ENCODE assay signal across 9 cellular contexts in genomic region chr7:131945313-131945831, GRCh38.
DNase-seq lines count a peak whose midpoint lies in the region; ATAC-seq and TF ChIP-seq lines count a peak whose summit lies in the region.
"Had no signal": no experiment of that assay in that cellular context is flagged by ENCODE, and none has a peak within 500 bp of the region (broad histone marks: within the 10 kb centered on the region; RNA-seq: fewer than 3 reads in every experiment).

No MANE protein-coding gene starts in this region.

- peaks cover 6% of the 10 kb centered on the region; the same call in 1 of the 2 replicates for H3K9me3 ChIP-seq in BLaER1
- no peaks in the 10 kb centered on the region for H3K9me3 ChIP-seq in SU-DHL-6 (ENCODE audit: insufficient read depth, low read length)
- H3K9me3 ChIP-seq in naive thymus-derived CD4-positive, alpha-beta T cell (ENCODE audit: control insufficient read depth in 2 of 3, low read length in 3 of 3): no peaks in the 10 kb centered on the region
- no peaks in the 10 kb centered on the region for H3K9me3 ChIP-seq in upper lobe of right lung

- H3K4me3 Mint-ChIP-seq in naive thymus-derived CD4-positive, alpha-beta T cell: no peak overlapping the region

- H3K9me3 Mint-ChIP-seq in naive thymus-derived CD4-positive, alpha-beta T cell: peaks cover 0 to 7% (median 3%) of the 10 kb centered on the region in 11 donors

- H3K79me2 ChIP-seq in SU-DHL-6 (ENCODE audit: insufficient read depth, low read length): no peaks in the 10 kb centered on the region

- no peak overlapping the region for H3K27ac Mint-ChIP-seq in naive thymus-derived CD4-positive, alpha-beta T cell

- CTCF ChIA-PET in naive thymus-derived CD4-positive, alpha-beta T cell (lab: Charles Lee): interaction anchor here (1.1 kb wide), 1 partner anchor 11 kb away, joined by 3 read pairs; no protein-coding TSS in a partner anchor

- H3K4me1 Mint-ChIP-seq in naive thymus-derived CD4-positive, alpha-beta T cell: peaks cover 0 to 4% (median 0%) of the 10 kb centered on the region in 7 donors

- H3K27me3 Mint-ChIP-seq in naive thymus-derived CD4-positive, alpha-beta T cell: peaks cover 13 to 58% (median 49%) of the 10 kb centered on the region in 5 donors

- no peak overlapping the region for H2AFZ ChIP-seq in SU-DHL-6 (ENCODE audit: low read depth, low read length, severe bottlenecking)

- H3K36me3 Mint-ChIP-seq in naive thymus-derived CD4-positive, alpha-beta T cell: no peaks in the 10 kb centered on the region

- H3K36me3 ChIP-seq in BLaER1: no peaks in the 10 kb centered on the region
- H3K36me3 ChIP-seq in SU-DHL-6 (ENCODE audit: low read length): no peaks in the 10 kb centered on the region
- H3K36me3 ChIP-seq in naive thymus-derived CD4-positive, alpha-beta T cell (ENCODE audit: control insufficient read depth in 2 of 3, insufficient read depth in 3 of 3, low read length in 3 of 3): no peaks in the 10 kb centered on the region
- H3K36me3 ChIP-seq in upper lobe of right lung: no peaks in the 10 kb centered on the region

- H3K9me2 ChIP-seq in SU-DHL-6 (replicated peaks; ENCODE audit: insufficient read depth, low read length): no peaks in the 10 kb centered on the region

- intact Hi-C loops in naive thymus-derived CD4-positive, alpha-beta T cell (cut with micrococcal nuclease): loop anchor here in 1 of 2 donors (10.0 kb wide), 1 partner anchor 99 kb away; no protein-coding TSS in a partner anchor
- intact Hi-C loops in upper lobe of right lung (cut with DNase I): no loop called here

- H3K4me2 ChIP-seq in BLaER1 (peak overlapping the region; percentile 80), SU-DHL-6 (ENCODE audit: low read depth, low read length, poor library complexity, severe bottlenecking) (no peak overlapping the region)

- H3K9ac ChIP-seq in BLaER1 (no peak overlapping the region), SU-DHL-6 (ENCODE audit: low read length) (no peak overlapping the region)

- DNase-seq in LHCN-M2 (ENCODE audit: low read depth) (peak; percentile 5), upper lobe of right lung (no peak), cortex of kidney (lab: John Stamatoyannopoulos, UW) (no peak)
- peak in 2 of 9 donors; percentile 1 to 59 for DNase-seq in naive thymus-derived CD4-positive, alpha-beta T cell

- no peaks in the 10 kb centered on the region for H4K20me1 ChIP-seq in BLaER1
- no peaks in the 10 kb centered on the region for H4K20me1 ChIP-seq in SU-DHL-6 (ENCODE audit: low read depth, low read length)

- no peaks in the 10 kb centered on the region for H3F3A ChIP-seq in SU-DHL-6 (ENCODE audit: insufficient read depth)

- TF ChIP-seq CTCF in SU-DHL-6 (IDR thresholded peaks at IDR 0.05; ENCODE audit: insufficient read depth, low read length, poor library complexity, severe bottlenecking) (peak; percentile 63), upper lobe of right lung (IDR thresholded peaks at IDR 0.05) (peak; percentile 80)

- H3K4me3 ChIP-seq in BLaER1 (peak overlapping the region; percentile 38), SU-DHL-6 (ENCODE audit: insufficient read depth, low read length, poor library complexity, severe bottlenecking) (no peak overlapping the region), upper lobe of right lung (no peak overlapping the region)
- H3K4me3 ChIP-seq in naive thymus-derived CD4-positive, alpha-beta T cell (ENCODE audit: low read length): no peak overlapping the region
- H3K4me3 ChIP-seq: SK-N-MC had no signal

- POLR2A ChIA-PET in naive thymus-derived CD4-positive, alpha-beta T cell (lab: Charles Lee): no interaction called here

- H3K27me3 ChIP-seq in BLaER1 (no peaks in the 10 kb centered on the region), SU-DHL-6 (ENCODE audit: low read length) (no peaks in the 10 kb centered on the region; the same call in 1 of the 2 replicates), upper lobe of right lung (peaks cover 23% of the 10 kb centered on the region)
- H3K27me3 ChIP-seq in naive thymus-derived CD4-positive, alpha-beta T cell (ENCODE audit: control insufficient read depth in 2 of 2, insufficient read depth in 2 of 2, low read length in 2 of 2): no peaks in the 10 kb centered on the region

- no peak overlapping the region for H3K27ac ChIP-seq in BLaER1
- H3K27ac ChIP-seq in SU-DHL-6 (ENCODE audit: low read depth, low read length): no peak overlapping the region
- no peak overlapping the region for H3K27ac ChIP-seq in naive thymus-derived CD4-positive, alpha-beta T cell (ENCODE audit: low read depth, low read length)
- no peak overlapping the region for H3K27ac ChIP-seq in upper lobe of right lung
- H3K27ac ChIP-seq: SK-N-MC had no signal

- H3K4me1 ChIP-seq in BLaER1 (peaks cover 13% of the 10 kb centered on the region), upper lobe of right lung (no peaks in the 10 kb centered on the region)
- no peaks in the 10 kb centered on the region for H3K4me1 ChIP-seq in naive thymus-derived CD4-positive, alpha-beta T cell (ENCODE audit: control insufficient read depth in 2 of 2, insufficient read depth in 2 of 2, low read length in 2 of 2)

- ATAC-seq in GM18502 (IDR thresholded peaks at IDR 0.05; ENCODE audit: poor library complexity, unreplicated experiment) (peak; percentile 67), esophagus mucosa (peak; percentile 55), upper lobe of right lung (peak; percentile 74)
- peak; percentile 32 for ATAC-seq in naive thymus-derived CD4-positive, alpha-beta T cell
